Comparison of ENCODE assay signal across 8 cellular contexts in the genomic region with DNA sequence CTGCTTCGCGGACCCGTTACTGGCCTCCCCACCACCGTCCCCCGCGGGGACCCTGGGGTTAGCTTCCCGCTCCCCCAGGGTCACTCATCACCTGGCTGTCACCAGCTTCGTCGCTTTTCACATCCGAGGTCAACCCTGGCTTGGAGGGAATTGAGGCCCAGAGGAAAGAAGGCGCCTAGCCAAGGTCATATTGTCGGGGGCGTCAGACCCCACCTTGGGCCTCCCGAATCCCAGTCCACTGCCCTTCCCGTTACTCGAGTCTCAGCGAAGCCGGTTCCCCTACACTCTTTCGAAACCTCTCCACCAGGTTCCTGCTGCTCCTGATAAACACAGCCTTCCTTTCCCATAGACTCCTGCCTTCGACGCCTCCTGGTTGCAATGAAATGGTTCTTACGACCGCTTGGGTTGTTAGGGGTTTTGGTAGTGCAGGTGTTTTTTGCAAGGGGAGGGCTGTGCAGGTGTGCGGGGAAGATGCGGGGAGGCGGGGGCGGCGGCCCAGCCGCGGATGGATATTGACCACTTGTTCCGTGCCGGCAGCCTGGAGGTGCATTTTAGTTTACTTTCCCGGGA. TPM values are rescaled to one million over a fixed set of nuclear protein-coding genes. Genes with fewer than 3 reads are reported as not detected.
DNase-seq lines count a peak whose midpoint lies in the region; ATAC-seq and TF ChIP-seq lines count a peak whose summit lies in the region.

No MANE protein-coding gene starts in this region.

- H3K27ac ChIP-seq in CD4-positive, CD25-positive, alpha-beta regulatory T cell (ENCODE audit: insufficient read depth, low read length, poor library complexity, severe bottlenecking) = peak overlapping the region; percentile 55
- H3K27ac ChIP-seq in prostate gland = peak overlapping the region; percentile 66 to 71

- WGBS in prostate gland = 1% methylated on average over 33 of the region's 33 CpGs

- peaks cover 5 to 29% (median 20%) of the 10 kb centered on the region in 4 donors for H3K4me1 Mint-ChIP-seq in CD4-positive, CD25-positive, alpha-beta regulatory T cell
- peaks cover 26% of the 10 kb centered on the region for H3K4me1 Mint-ChIP-seq in T-helper 17 cell

- no peak for DNase-seq in CD4-positive, CD25-positive, alpha-beta regulatory T cell
- DNase-seq in T-helper 17 cell (no peak), fibroblast of the aortic adventitia (ENCODE audit: low read depth) (peak; percentile 39), prostate gland (ENCODE audit: low spot score) (no peak), D341Med (ENCODE audit: low spot score) (no peak)
- no peak for DNase-seq in activated CD8-positive, alpha-beta memory T cell treated with anti-CD3 and anti-CD28 coated beads, Interleukin-2, amount 50 U/mL, for 48 hours

- no peaks in the 10 kb centered on the region for H3K9me3 ChIP-seq in CD4-positive, CD25-positive, alpha-beta regulatory T cell (ENCODE audit: control insufficient read depth in 2 of 2, low read length in 2 of 2)
- H3K9me3 ChIP-seq in T-helper 17 cell (ENCODE audit: control insufficient read depth, low read length, poor library complexity, severe bottlenecking) (no peaks in the 10 kb centered on the region), prostate gland (no peaks in the 10 kb centered on the region)

- intact Hi-C loops in prostate gland (cut with DNase I) = no loop called here

- H3K27me3 Mint-ChIP-seq in CD4-positive, CD25-positive, alpha-beta regulatory T cell = peaks cover 9% of the 10 kb centered on the region
- H3K27me3 Mint-ChIP-seq in T-helper 17 cell = no peaks in the 10 kb centered on the region

- peak overlapping the region; percentile 81 for H3K4me3 ChIP-seq in CD4-positive, CD25-positive, alpha-beta regulatory T cell (ENCODE audit: low read depth, low read length)
- peak overlapping the region; percentile 95 for H3K4me3 ChIP-seq in fibroblast of the aortic adventitia (ENCODE audit: low read depth, low read length)
- H3K4me3 ChIP-seq in prostate gland = peak overlapping the region; percentile 54 to 69

- peaks cover 19% of the 10 kb centered on the region for H3K4me1 ChIP-seq in CD4-positive, CD25-positive, alpha-beta regulatory T cell (ENCODE audit: control insufficient read depth, insufficient read depth, low read length, poor library complexity, severe bottlenecking)
- H3K4me1 ChIP-seq in prostate gland (replicated peaks) = no peaks in the 10 kb centered on the region

- no peaks in the 10 kb centered on the region for H3K27me3 ChIP-seq in CD4-positive, CD25-positive, alpha-beta regulatory T cell (ENCODE audit: control insufficient read depth, insufficient read depth, low read length)
- no peaks in the 10 kb centered on the region for H3K27me3 ChIP-seq in prostate gland (replicated peaks; ENCODE audit: insufficient read depth)

- H3K36me3 ChIP-seq in CD4-positive, CD25-positive, alpha-beta regulatory T cell (ENCODE audit: control insufficient read depth, insufficient read depth, low read length) = no peaks in the 10 kb centered on the region
- H3K36me3 ChIP-seq in prostate gland = no peaks in the 10 kb centered on the region

- peak overlapping the region; percentile 89 to 94 (median 92) for H3K4me3 Mint-ChIP-seq in CD4-positive, CD25-positive, alpha-beta regulatory T cell
- peak overlapping the region; percentile 96 for H3K4me3 Mint-ChIP-seq in T-helper 17 cell

- no peaks in the 10 kb centered on the region for H3K9me3 Mint-ChIP-seq in CD4-positive, CD25-positive, alpha-beta regulatory T cell

- H3K36me3 Mint-ChIP-seq in CD4-positive, CD25-positive, alpha-beta regulatory T cell = no peaks in the 10 kb centered on the region
- H3K36me3 Mint-ChIP-seq in T-helper 17 cell (ENCODE audit: low read depth) = no peaks in the 10 kb centered on the region

- H3K27ac Mint-ChIP-seq in CD4-positive, CD25-positive, alpha-beta regulatory T cell = peak overlapping the region; percentile 88 to 96 (median 90)
- H3K27ac Mint-ChIP-seq in T-helper 17 cell = peak overlapping the region; percentile 91

- TF ChIP-seq POLR2A in prostate gland (IDR thresholded peaks at IDR 0.05) = no peak

- no peak for ATAC-seq in CD4-positive, CD25-positive, alpha-beta regulatory T cell (ENCODE audit: low read depth in 2 of 2)
- ATAC-seq in HG02642 (IDR thresholded peaks at IDR 0.05; ENCODE audit: poor library complexity, unreplicated experiment) = peak; percentile 4
- no peak for ATAC-seq in T-helper 17 cell
- no peak for ATAC-seq in esophagus mucosa

- peak; percentile 15 for TF ChIP-seq CTCF in fibroblast of the aortic adventitia (IDR thresholded peaks at IDR 0.05; ENCODE audit: insufficient read depth, low read length)
- no peak for TF ChIP-seq CTCF in prostate gland (IDR thresholded peaks at IDR 0.05)

RNA-seq across cellular contexts. Expression of a gene that starts 0.6 kb away (rescaled TPM):
- total RNA-seq in CD4-positive, CD25-positive, alpha-beta regulatory T cell = 18.7 TPM
- polyA plus RNA-seq in CD4-positive, CD25-positive, alpha-beta regulatory T cell = 1 to 10 TPM; 7.4 to 7.6 (median 7.5) TPM
- total RNA-seq in T-helper 17 cell = 10 to 100 TPM; 16.6 to 19.3 TPM
- total RNA-seq in fibroblast of the aortic adventitia (ENCODE audit: low replicate concordance) = 13.3 and 15.4 TPM in 2 replicates
- 10 to 100 TPM; 23.3 to 24.7 TPM for total RNA-seq in prostate gland
- total RNA-seq in esophagus mucosa = 10.8 TPM

RNA-seq across cellular contexts. Expression of a gene that starts 22.5 kb away (rescaled TPM):
- total RNA-seq in CD4-positive, CD25-positive, alpha-beta regulatory T cell = not detected
- not detected for polyA plus RNA-seq in CD4-positive, CD25-positive, alpha-beta regulatory T cell
- total RNA-seq in T-helper 17 cell (not detected), fibroblast of the aortic adventitia (ENCODE audit: low replicate concordance) (2.9 and 3.3 TPM in 2 replicates), prostate gland (1 to 10 TPM in 1 of 2 donors, under 1 TPM in 1; 0.64 to 3.3 TPM), esophagus mucosa (0.16 TPM)

RNA-seq across cellular contexts. Expression of a gene that starts 35.0 kb away (rescaled TPM):
- total RNA-seq in CD4-positive, CD25-positive, alpha-beta regulatory T cell = 124 TPM
- 100 to 1,000 TPM; 426 to 582 (median 526) TPM for polyA plus RNA-seq in CD4-positive, CD25-positive, alpha-beta regulatory T cell
- total RNA-seq in T-helper 17 cell (100 to 1,000 TPM; 108 to 129 TPM), fibroblast of the aortic adventitia (ENCODE audit: low replicate concordance) (68.4 and 252 TPM in 2 replicates), prostate gland (1,000 to 10,000 TPM in 1 of 2 donors, 100 to 1,000 TPM in 1; 597 to 1,196 TPM), esophagus mucosa (461 TPM)

RNA-seq across cellular contexts. Expression of a gene that starts 46.8 kb away (rescaled TPM):
- 78.6 TPM for total RNA-seq in CD4-positive, CD25-positive, alpha-beta regulatory T cell
- 100 to 1,000 TPM; 156 to 216 (median 166) TPM for polyA plus RNA-seq in CD4-positive, CD25-positive, alpha-beta regulatory T cell
- total RNA-seq in T-helper 17 cell = 10 to 100 TPM; 62.2 to 65.1 TPM
- 5.5 and 32.4 TPM in 2 replicates for total RNA-seq in fibroblast of the aortic adventitia (ENCODE audit: low replicate concordance)
- 100 to 1,000 TPM in 1 of 2 donors, 10 to 100 TPM in 1; 79.6 to 118 TPM for total RNA-seq in prostate gland
- total RNA-seq in esophagus mucosa = 78.9 TPM
